Comparison of ENCODE assay signal across 13 cellular contexts in genomic region chr18:46260016-46260878, GRCh38.
A peak's percentile ranks its signal among the peaks of the same experiment; 100 is the strongest.
DNase-seq lines count a peak whose midpoint lies in the region; ATAC-seq and TF ChIP-seq lines count a peak whose summit lies in the region.
"Had no signal": no experiment of that assay in that cellular context is flagged by ENCODE, and none has a peak within 500 bp of the region (broad histone marks: within the 10 kb centered on the region; RNA-seq: fewer than 3 reads in every experiment).

No MANE protein-coding gene starts in this region.

- H3K9me3 ChIP-seq in fibroblast of lung (ENCODE audit: control insufficient read depth, insufficient read depth, low read depth, low read length) (no peaks in the 10 kb centered on the region), psoas muscle (no peaks in the 10 kb centered on the region)

- peaks cover 7% of the 10 kb centered on the region for H3K36me3 Mint-ChIP-seq in Calu3 (ENCODE audit: insufficient read depth, unreplicated experiment)

- H3K27ac Mint-ChIP-seq in Calu3 (ENCODE audit: unreplicated experiment): peak overlapping the region; percentile 37

- DNase-seq in Calu3 (no peak), RPMI7951 (ENCODE audit: low read depth) (peak; percentile 79), fibroblast of lung (ENCODE audit: low read depth in 2 of 2) (peak; percentile 52 to 96), psoas muscle (no peak)
- no peak for DNase-seq in activated CD4-positive, CD25-positive, alpha-beta regulatory T cell (lab: John Stamatoyannopoulos, UW)
- DNase-seq: DND-41; NCI-H524; retina; stimulated activated CD8-positive, alpha-beta memory T cell treated with anti-CD3 and anti-CD28 coated beads, Interleukin-4, amount 100 ng/mL, for 48 hours had no signal

- no peak overlapping the region for H2AFZ ChIP-seq in fibroblast of lung (ENCODE audit: low read length)

- H3K4me3 ChIP-seq in fibroblast of lung (replicated peaks in 1 of 4; ENCODE audit: control extremely low read depth in 1 of 4, insufficient read depth in 1 of 4, low read depth in 3 of 4, low read length in 4 of 4) (no peak overlapping the region), psoas muscle (no peak overlapping the region)

- 34 to 63% (median 38%) methylated on average over 4 of the region's 4 CpGs for WGBS in psoas muscle, 3 donors

- H4K20me1 ChIP-seq in fibroblast of lung (ENCODE audit: control insufficient read depth, extremely low read depth, insufficient read depth, low read length): no peaks in the 10 kb centered on the region

- BruUV-seq in Calu3 (replicated peaks; lab: Mats Ljungman, UMichigan): no TSS peak

- no peak overlapping the region for H3K9ac ChIP-seq in fibroblast of lung (ENCODE audit: insufficient read depth, low read length)

- H3K9me3 Mint-ChIP-seq in Calu3 (ENCODE audit: low read depth, unreplicated experiment): no peaks in the 10 kb centered on the region
- H3K9me3 Mint-ChIP-seq: IgD-negative memory B cell had no signal

- H3K4me1 ChIP-seq in fibroblast of lung (ENCODE audit: control insufficient read depth, extremely low read depth, insufficient read depth, low read length) (peaks cover 16% of the 10 kb centered on the region), psoas muscle (peaks cover 49% of the 10 kb centered on the region)

- CTCF ChIA-PET in Calu3 (lab: Charles Lee): interaction anchor here (0.6 kb wide), 1 partner anchor 85 kb away, joined by 3 read pairs; no protein-coding TSS in a partner anchor

- TF ChIP-seq CTCF in Calu3 (IDR thresholded peaks at IDR 0.05; ENCODE audit: unreplicated experiment): no peak
- TF ChIP-seq CTCF in fibroblast of lung (conservative IDR thresholded peaks at IDR 0.05 in 1 of 2, IDR thresholded peaks at IDR 0.05 in 1 of 2; ENCODE audit: low read depth in 1 of 2, low read length in 2 of 2): no peak
- no peak for TF ChIP-seq CTCF in psoas muscle (IDR thresholded peaks at IDR 0.05)

- H3K4me3 Mint-ChIP-seq in Calu3 (ENCODE audit: low read depth, unreplicated experiment): no peak overlapping the region
- H3K4me3 Mint-ChIP-seq: IgD-negative memory B cell had no signal

- H3K79me2 ChIP-seq in fibroblast of lung (ENCODE audit: control insufficient read depth, insufficient read depth, low read length): peaks cover 11% of the 10 kb centered on the region

- H3K27ac ChIP-seq in fibroblast of lung (ENCODE audit: insufficient read depth, low read length) (peak overlapping the region; percentile 37), psoas muscle (peak overlapping the region; percentile 70)

- H3K36me3 ChIP-seq in fibroblast of lung (ENCODE audit: control insufficient read depth, insufficient read depth, low read length) (peaks cover under 1% of the 10 kb centered on the region), psoas muscle (ENCODE audit: insufficient read depth in 1 of 2, low read depth in 1 of 2) (peaks cover 0 to 8% of the 10 kb centered on the region in 2 donors)

- H3K27me3 ChIP-seq in fibroblast of lung (ENCODE audit: control insufficient read depth, insufficient read depth, low read length): no peaks in the 10 kb centered on the region
- no peaks in the 10 kb centered on the region for H3K27me3 ChIP-seq in psoas muscle (ENCODE audit: insufficient read depth in 3 of 3, low read length in 2 of 3)

- ATAC-seq in psoas muscle (peak; percentile 65 to 76 (median 67)), HG02885 (IDR thresholded peaks at IDR 0.05; ENCODE audit: poor library complexity, unreplicated experiment) (no peak), HG02798 (IDR thresholded peaks at IDR 0.05; ENCODE audit: poor library complexity, unreplicated experiment) (no peak), GM18909 (IDR thresholded peaks at IDR 0.05; ENCODE audit: poor library complexity, unreplicated experiment) (no peak)

- H3K4me1 Mint-ChIP-seq in Calu3 (ENCODE audit: low read depth, unreplicated experiment): peaks cover 44% of the 10 kb centered on the region

- intact Hi-C loops in Calu3 (cut with micrococcal nuclease; ENCODE audit: unreplicated experiment) (no loop called here), psoas muscle (cut with DNase I) (no loop called here)

- H3K27me3 Mint-ChIP-seq in Calu3 (ENCODE audit: unreplicated experiment): no peaks in the 10 kb centered on the region
- H3K27me3 Mint-ChIP-seq: IgD-negative memory B cell had no signal

- peak overlapping the region; percentile 56 for H3K4me2 ChIP-seq in fibroblast of lung (ENCODE audit: extremely low read depth, insufficient read depth, low read length)

Comparison
In these comparisons a context has a peak if more than half of its experiments do, and no peak if none do; other contexts are left out.
1. DNase-seq: peak in RPMI7951 (single experiment) and fibroblast of lung (2 of 2); none in Calu3 (single experiment), psoas muscle (0 of 2) and activated CD4-positive, CD25-positive, alpha-beta regulatory T cell (0 of 4).
2. ATAC-seq: peak in psoas muscle (4 of 4); none in HG02885 (single experiment), HG02798 (single experiment) and GM18909 (single experiment).